1 cellular context compared by ENCODE assay signal in genomic region chr15:68228971-68229385, GRCh38.
A peak's percentile ranks its signal among the peaks of the same experiment; 100 is the strongest.
TF ChIP-seq lines count a peak whose summit lies in the region.

No MANE protein-coding gene starts in this region.

TF ChIP-seq in HEK293, 187 proteins besides CTCF, POLR2A, EP300 and RAD21 (continued from another document):
- TF ChIP-seq ZNF645 (tag by site-specific recombination; IDR thresholded peaks at IDR 0.05) (no peak), ZNF324 (tag by site-specific recombination; IDR thresholded peaks at IDR 0.05) (no peak), PRDM2 (tag by site-specific recombination; IDR thresholded peaks at IDR 0.05; ENCODE audit: borderline replicate concordance) (no peak), PRDM10 (tag by site-specific recombination; IDR thresholded peaks at IDR 0.05) (no peak), ZNF449 (tag by site-specific recombination; IDR thresholded peaks at IDR 0.05) (0 out of 2 replicates have a peak, but pooled peaks have one; percentile 52), ZSCAN18 (tag by site-specific recombination; IDR thresholded peaks at IDR 0.05) (no peak), ZNF132 (tag by site-specific recombination; IDR thresholded peaks at IDR 0.05; ENCODE audit: borderline replicate concordance) (no peak), ZNF580 (tag by site-specific recombination; IDR thresholded peaks at IDR 0.05) (no peak), HOXD13 (CRISPR knock-in tag; IDR thresholded peaks at IDR 0.05; ENCODE audit: borderline replicate concordance) (no peak), OVOL3 (tag by site-specific recombination; IDR thresholded peaks at IDR 0.05) (no peak), ZNF621 (tag by site-specific recombination; IDR thresholded peaks at IDR 0.05) (no peak), ZBTB49 (tag by site-specific recombination; IDR thresholded peaks at IDR 0.05; ENCODE audit: low read depth) (no peak), ZNF211 (tag by site-specific recombination; IDR thresholded peaks at IDR 0.05; ENCODE audit: low read depth) (no peak), ZFP69B (tag by site-specific recombination; IDR thresholded peaks at IDR 0.05) (peak; percentile 57; the same call in 1 of the 2 replicates), ZBTB26 (tag by site-specific recombination; optimal IDR thresholded peaks at IDR 0.05) (peak; percentile 85), ZNF292 (tag by site-specific recombination; IDR thresholded peaks at IDR 0.05; ENCODE audit: borderline replicate concordance, low read depth) (no peak), ZNF362 (tag by site-specific recombination; IDR thresholded peaks at IDR 0.05) (no peak), GLIS1 (tag by site-specific recombination; IDR thresholded peaks at IDR 0.05) (peak; percentile 73), INSM2 (tag by site-specific recombination; IDR thresholded peaks at IDR 0.05) (0 out of 2 replicates have a peak, but pooled peaks have one; percentile 13), ZNF585B (tag by site-specific recombination; IDR thresholded peaks at IDR 0.05) (no peak), ZBTB48 (tag by site-specific recombination; IDR thresholded peaks at IDR 0.05) (peak; percentile 54), SCRT2 (tag by site-specific recombination; IDR thresholded peaks at IDR 0.05) (no peak), ZFP3 (tag by site-specific recombination; IDR thresholded peaks at IDR 0.05; ENCODE audit: low read depth) (no peak), ZNF26 (tag by site-specific recombination; IDR thresholded peaks at IDR 0.05) (no peak), ZNF530 (tag by site-specific recombination; IDR thresholded peaks at IDR 0.05; ENCODE audit: low read depth) (no peak)
TF ChIP-seq in HEK293: peak in this region for 40.
